In the genomic region with DNA sequence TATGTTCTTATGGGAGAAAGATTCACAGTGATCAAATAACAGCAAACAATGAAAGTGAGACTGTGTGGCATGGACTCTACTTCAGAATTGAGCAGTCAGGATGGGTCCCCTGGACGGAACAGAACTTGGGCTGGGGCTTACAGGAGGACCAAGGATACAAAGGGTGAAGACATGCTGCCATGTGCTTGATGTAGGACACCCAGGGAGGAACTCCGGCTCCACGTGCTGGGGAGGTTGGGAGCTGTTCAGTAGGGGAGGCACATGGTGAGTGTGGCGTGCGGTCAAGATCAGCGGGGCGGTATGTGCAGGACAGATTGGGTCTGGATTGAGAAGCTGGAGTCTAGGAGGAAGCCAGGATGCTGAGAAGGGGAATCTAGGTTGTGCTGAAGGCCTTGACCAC, we compare ENCODE assay signal across 30 cellular contexts. TPM values are rescaled to one million over a fixed set of nuclear protein-coding genes. Genes with fewer than 3 reads are reported as not detected.
A peak's percentile ranks its signal among the peaks of the same experiment; 100 is the strongest.
DNase-seq lines count a peak whose midpoint lies in the region; TF ChIP-seq lines count a peak whose summit lies in the region.
"Had no signal": no experiment of that assay in that cellular context is flagged by ENCODE, and none has a peak within 500 bp of the region (broad histone marks: within the 10 kb centered on the region; RNA-seq: fewer than 3 reads in every experiment).

No MANE protein-coding gene starts in this region.

- H3K27me3 Mint-ChIP-seq in MCF 10A (ENCODE audit: insufficient read depth, unreplicated experiment) (no peaks in the 10 kb centered on the region), mesothelial cell of epicardium (ENCODE audit: low read depth) (no peaks in the 10 kb centered on the region)
- H3K27me3 Mint-ChIP-seq in activated T-helper 1 cell treated with anti-CD3 and anti-CD28 coated beads, Interleukin-12 subunit alpha, Interleukin-12 subunit beta, Interleukin-2, Interleukin-4 antibody, amounts not matched to agents 30 ng/mL and 10 ng/mL and 1 ng/mL, durations not matched to agents 14 hours and 24 hours and 36 hours (ENCODE audit: insufficient read depth) = no peaks in the 10 kb centered on the region
- H3K27me3 Mint-ChIP-seq: activated CD4-positive, alpha-beta T cell treated with anti-CD3 and anti-CD28 coated beads, Interleukin-2, amount 10 ng/mL, durations not matched to agents 7 days and 5 days; B cell; memory B cell had no signal

- H3K36me3 Mint-ChIP-seq in MCF 10A (ENCODE audit: insufficient read depth, unreplicated experiment) (no peaks in the 10 kb centered on the region), mesothelial cell of epicardium (no peaks in the 10 kb centered on the region)
- peaks cover 17% of the 10 kb centered on the region for H3K36me3 Mint-ChIP-seq in activated T-helper 1 cell treated with anti-CD3 and anti-CD28 coated beads, Interleukin-12 subunit alpha, Interleukin-12 subunit beta, Interleukin-2, Interleukin-4 antibody, amounts not matched to agents 30 ng/mL and 10 ng/mL and 1 ng/mL, durations not matched to agents 14 hours and 24 hours and 36 hours (ENCODE audit: low read depth)

- intact Hi-C loops in MCF 10A (cut with micrococcal nuclease) = no loop called here
- intact Hi-C loops in mammary epithelial cell (cut with micrococcal nuclease) = no loop called here
- intact Hi-C loops in activated T-helper 1 cell treated with anti-CD3 and anti-CD28 coated beads, Interleukin-12 subunit alpha, Interleukin-12 subunit beta, Interleukin-2, Interleukin-4 antibody, amounts not matched to agents 30 ng/mL and 10 ng/mL and 1 ng/mL, durations not matched to agents 14 hours and 24 hours and 36 hours (cut with micrococcal nuclease) = no loop called here
- intact Hi-C loops in testis (cut with DNase I; ENCODE audit: low total_unique reads) = no loop called here

- H3K79me2 ChIP-seq in mammary epithelial cell (ENCODE audit: insufficient read depth, low read length) = no peaks in the 10 kb centered on the region

- POLR2A ChIA-PET in MCF 10A (lab: Yijun Ruan, JAX) = no interaction called here

- TF ChIP-seq CTCF in MCF 10A (IDR thresholded peaks at IDR 0.05; ENCODE audit: unreplicated experiment) = no peak
- TF ChIP-seq CTCF in mammary epithelial cell (conservative IDR thresholded peaks at IDR 0.05 in 1 of 2, IDR thresholded peaks at IDR 0.05 in 1 of 2; ENCODE audit: extremely low read depth in 1 of 2, insufficient read depth in 1 of 2, low read depth in 1 of 2, low read length in 2 of 2) = no peak
- no peak for TF ChIP-seq CTCF in mesothelial cell of epicardium (IDR thresholded peaks at IDR 0.05; ENCODE audit: unreplicated experiment)
- no peak for TF ChIP-seq CTCF in testis (IDR thresholded peaks at IDR 0.05)

- CTCF ChIA-PET in MCF 10A (lab: Yijun Ruan, JAX) (interaction anchor here (0.6 kb wide), 1 partner anchor 193 kb away, joined by 3 read pairs; no protein-coding TSS in a partner anchor), mammary epithelial cell (lab: Charles Lee; ENCODE audit: low non-redundant PET) (no interaction called here)

- no peak for TF ChIP-seq POLR2A in testis (IDR thresholded peaks at IDR 0.05)

- BruUV-seq in MCF 10A (replicated peaks; lab: Mats Ljungman, UMichigan) (no TSS peak), mammary epithelial cell (replicated peaks; lab: Mats Ljungman, UMichigan) (no TSS peak)

- H3K9ac ChIP-seq in mammary epithelial cell (ENCODE audit: insufficient read depth, low read length) = no peak overlapping the region

- H2AFZ ChIP-seq in mammary epithelial cell (ENCODE audit: low read depth, low read length) = no peak overlapping the region
- H2AFZ ChIP-seq: PC-9 had no signal

- peaks cover 12% of the 10 kb centered on the region for H3K4me1 ChIP-seq in mammary epithelial cell (ENCODE audit: insufficient read depth, low read length)
- peaks cover 28% of the 10 kb centered on the region for H3K4me1 ChIP-seq in testis

- dilution Hi-C loops in mammary epithelial cell (cut with HindIII; ENCODE audit: low sequenced_read_pairs) = no loop called here

- WGBS in mammary epithelial cell (ENCODE audit: low coverage, missing lambda C conversion rate) = 100% methylated on average over 7 of the region's 7 CpGs
- WGBS in testis, 2 donors = 51 to 84% methylated on average over 7 of the region's 7 CpGs

- H3K27ac Mint-ChIP-seq in MCF 10A (ENCODE audit: low read depth, unreplicated experiment) (peak overlapping the region; percentile 28), mesothelial cell of epicardium (peak overlapping the region; percentile 20)
- H3K27ac Mint-ChIP-seq in activated T-helper 1 cell treated with anti-CD3 and anti-CD28 coated beads, Interleukin-12 subunit alpha, Interleukin-12 subunit beta, Interleukin-2, Interleukin-4 antibody, amounts not matched to agents 30 ng/mL and 10 ng/mL and 1 ng/mL, durations not matched to agents 14 hours and 24 hours and 36 hours = peak overlapping the region; percentile 50
- H3K27ac Mint-ChIP-seq: activated CD4-positive, alpha-beta T cell treated with anti-CD3 and anti-CD28 coated beads, Interleukin-2, amount 10 ng/mL, durations not matched to agents 7 days and 5 days; activated naive CD4-positive, alpha-beta T cell treated with anti-CD3 and anti-CD28 coated beads for 36 hours; activated T-cell treated with anti-CD3 and anti-CD28 coated beads, Interleukin-2, amount 50 U/mL, for 72 hours; B cell; memory B cell had no signal

- H3K9me3 ChIP-seq in mammary epithelial cell (replicated peaks; ENCODE audit: insufficient read depth, low read length) (no peaks in the 10 kb centered on the region), testis (no peaks in the 10 kb centered on the region)
- H3K9me3 ChIP-seq: spleen had no signal

- no peak overlapping the region for H3K4me3 ChIP-seq in mammary epithelial cell (replicated peaks in 1 of 3; ENCODE audit: insufficient read depth in 1 of 3, low read depth in 2 of 3, low read length in 3 of 3)
- no peak overlapping the region for H3K4me3 ChIP-seq in testis
- H3K4me3 ChIP-seq: PC-9, spleen had no signal

- H3K27ac ChIP-seq in mammary epithelial cell (ENCODE audit: insufficient read depth, low read depth, low read length) (no peak overlapping the region), testis (peak overlapping the region; percentile 8 to 18)
- H3K27ac ChIP-seq: epithelial cell of prostate, spleen had no signal

- H3K4me1 Mint-ChIP-seq in MCF 10A (ENCODE audit: insufficient read depth, unreplicated experiment) = peaks cover 14% of the 10 kb centered on the region
- H3K4me1 Mint-ChIP-seq in activated T-helper 1 cell treated with anti-CD3 and anti-CD28 coated beads, Interleukin-12 subunit alpha, Interleukin-12 subunit beta, Interleukin-2, Interleukin-4 antibody, amounts not matched to agents 30 ng/mL and 10 ng/mL and 1 ng/mL, durations not matched to agents 14 hours and 24 hours and 36 hours (ENCODE audit: low read depth) = peaks cover 37% of the 10 kb centered on the region
- peaks cover 22% of the 10 kb centered on the region for H3K4me1 Mint-ChIP-seq in mesothelial cell of epicardium
- H3K4me1 Mint-ChIP-seq: B cell, memory B cell had no signal

- in situ Hi-C loops in mammary epithelial cell (cut with MboI; ENCODE audit: low sequenced_read_pairs in 2 of 2) = no loop called here

- H3K4me3 Mint-ChIP-seq in MCF 10A (ENCODE audit: unreplicated experiment) (no peak overlapping the region), mesothelial cell of epicardium (no peak overlapping the region)
- no peak overlapping the region for H3K4me3 Mint-ChIP-seq in activated T-helper 1 cell treated with anti-CD3 and anti-CD28 coated beads, Interleukin-12 subunit alpha, Interleukin-12 subunit beta, Interleukin-2, Interleukin-4 antibody, amounts not matched to agents 30 ng/mL and 10 ng/mL and 1 ng/mL, durations not matched to agents 14 hours and 24 hours and 36 hours
- H3K4me3 Mint-ChIP-seq: activated CD4-positive, alpha-beta T cell treated with anti-CD3 and anti-CD28 coated beads, Interleukin-2, amount 10 ng/mL, durations not matched to agents 7 days and 5 days; activated naive CD4-positive, alpha-beta T cell treated with anti-CD3 and anti-CD28 coated beads for 36 hours; activated T-cell treated with anti-CD3 and anti-CD28 coated beads, Interleukin-2, amount 50 U/mL, for 72 hours; B cell; memory B cell; neural crest cell had no signal

- H3K27me3 ChIP-seq in mammary epithelial cell (ENCODE audit: insufficient read depth, low read length) = no peaks in the 10 kb centered on the region
- no peaks in the 10 kb centered on the region for H3K27me3 ChIP-seq in testis
- H3K27me3 ChIP-seq: spleen had no signal

- no peak for DNase-seq in MCF 10A (ENCODE audit: unreplicated experiment)
- no peak for DNase-seq in mammary epithelial cell
- DNase-seq in activated T-helper 1 cell treated with anti-CD3 and anti-CD28 coated beads, Interleukin-12 subunit alpha, Interleukin-12 subunit beta, Interleukin-2, Interleukin-4 antibody, amounts not matched to agents 30 ng/mL and 10 ng/mL and 1 ng/mL, durations not matched to agents 14 hours and 24 hours and 36 hours (ENCODE audit: low spot score) = no peak
- DNase-seq in mesothelial cell of epicardium (ENCODE audit: low spot score in 2 of 2, unreplicated experiment in 2 of 2) = no peak
- peak; percentile 69 for DNase-seq in testis
- DNase-seq in stimulated activated CD4-positive, alpha-beta T cell treated with anti-CD3 and anti-CD28 coated beads, Interleukin-2, amount 100 ng/mL, for 48 hours = no peak
- DNase-seq in SIG-M5 treated with dmso at 0.1 percent for 504 hours (lab: John Stamatoyannopoulos, UW; ENCODE audit: unreplicated experiment) = no peak
- no peak for DNase-seq in GDM1 (lab: John Stamatoyannopoulos, UW)
- DNase-seq: activated CD4-positive, alpha-beta T cell treated with anti-CD3 and anti-CD28 coated beads, Interleukin-2, amount 10 ng/mL, durations not matched to agents 7 days and 5 days; activated naive CD4-positive, alpha-beta T cell treated with anti-CD3 and anti-CD28 coated beads for 36 hours; activated T-cell treated with anti-CD3 and anti-CD28 coated beads, Interleukin-2, amount 50 U/mL, for 72 hours; amniotic stem cell; DMS53; HCEC 1CT; hypothalamus; Karpas-422; left cardiac atrium; NCI-H1417; NCI-H2029; NCI-H524; PC-9; Right ventricle myocardium superior; spleen; stimulated activated CD4-positive, alpha-beta T cell treated with anti-CD3 and anti-CD28 coated beads, Interleukin-2, amount 100 ng/mL, for 24 hours; T1000; trophoblast cell had no signal

- H3K4me2 ChIP-seq in mammary epithelial cell (ENCODE audit: insufficient read depth, low read depth, low read length) = no peak overlapping the region
- H3K4me2 ChIP-seq: PC-9 had no signal

- H3K36me3 ChIP-seq in mammary epithelial cell (ENCODE audit: insufficient read depth, low read length) (no peaks in the 10 kb centered on the region), testis (ENCODE audit: low read depth, missing control alignments) (no peaks in the 10 kb centered on the region)

- H3K9me3 Mint-ChIP-seq in MCF 10A (ENCODE audit: unreplicated experiment) (no peaks in the 10 kb centered on the region), mesothelial cell of epicardium (no peaks in the 10 kb centered on the region)
- no peaks in the 10 kb centered on the region for H3K9me3 Mint-ChIP-seq in activated T-helper 1 cell treated with anti-CD3 and anti-CD28 coated beads, Interleukin-12 subunit alpha, Interleukin-12 subunit beta, Interleukin-2, Interleukin-4 antibody, amounts not matched to agents 30 ng/mL and 10 ng/mL and 1 ng/mL, durations not matched to agents 14 hours and 24 hours and 36 hours
- H3K9me3 Mint-ChIP-seq: activated CD4-positive, alpha-beta T cell treated with anti-CD3 and anti-CD28 coated beads, Interleukin-2, amount 10 ng/mL, durations not matched to agents 7 days and 5 days; activated naive CD4-positive, alpha-beta T cell treated with anti-CD3 and anti-CD28 coated beads for 36 hours; activated T-cell treated with anti-CD3 and anti-CD28 coated beads, Interleukin-2, amount 50 U/mL, for 72 hours; memory B cell; neural crest cell had no signal

- no peaks in the 10 kb centered on the region for H4K20me1 ChIP-seq in mammary epithelial cell (ENCODE audit: insufficient read depth, low read length)

RNA-seq across cellular contexts. Expression of a gene that starts 32.6 kb away (rescaled TPM):
- total RNA-seq in MCF 10A (2022) (20.3 and 25.1 TPM in 2 replicates), mammary epithelial cell (10 to 100 TPM in 1 of 2 donors, 1 to 10 TPM in 1; 8.2 to 20.9 TPM), mesothelial cell of epicardium (16.0 to 18.4 TPM (median 17.2 TPM) in 3 replicates), testis (10 to 100 TPM; 23.6 to 31.6 TPM)
- polyA plus RNA-seq in mammary epithelial cell (23.0 TPM), testis (ENCODE audit: insufficient read depth, low read depth, low replicate concordance) (18.0 TPM)
- polyA minus RNA-seq in mammary epithelial cell = 11.3 TPM
- total RNA-seq in activated T-helper 1 cell treated with anti-CD3 and anti-CD28 coated beads, Interleukin-12 subunit alpha, Interleukin-12 subunit beta, Interleukin-2, Interleukin-4 antibody, amounts not matched to agents 30 ng/mL and 10 ng/mL and 1 ng/mL, durations not matched to agents 14 hours and 24 hours and 36 hours = 25.0 and 27.1 TPM in 2 replicates
